ENCODE assay signal across 17 cellular contexts in the genomic region with DNA sequence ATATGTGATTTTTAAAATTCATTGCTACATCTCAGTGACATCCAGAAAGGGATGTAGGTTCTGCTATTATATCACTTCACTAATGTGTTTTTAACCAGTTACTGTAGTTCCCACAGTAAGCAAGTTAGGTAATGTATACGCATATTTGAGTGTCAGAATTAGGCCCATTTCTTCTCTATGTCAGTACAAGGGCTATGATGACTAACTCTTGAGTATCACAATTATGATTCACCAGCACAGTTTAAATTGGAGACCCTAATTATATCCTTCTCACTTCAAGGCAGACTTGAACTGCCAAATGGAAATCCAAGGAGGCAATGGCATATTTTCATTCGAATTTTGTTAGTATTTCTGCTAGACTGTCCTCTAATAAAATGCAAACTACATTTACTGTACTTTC. TPM values are rescaled to one million over a fixed set of nuclear protein-coding genes. Genes with fewer than 3 reads are reported as not detected.
DNase-seq lines count a peak whose midpoint lies in the region; TF ChIP-seq lines count a peak whose summit lies in the region.
"Had no signal": no experiment of that assay in that cellular context is flagged by ENCODE, and none has a peak within 500 bp of the region (broad histone marks: within the 10 kb centered on the region; RNA-seq: fewer than 3 reads in every experiment).

No MANE protein-coding gene starts in this region.

- H3K36me3 ChIP-seq in ACC112 (ENCODE audit: insufficient read depth, low read length) = peaks cover 11% of the 10 kb centered on the region; the same call in 1 of the 2 replicates
- peaks cover 0 to 3% of the 10 kb centered on the region in 2 experiments; a peak in 1 of 3 replicates for H3K36me3 ChIP-seq in HEK293 (ENCODE audit: control insufficient read depth in 2 of 2, insufficient read depth in 1 of 2, low read length in 2 of 2)
- peaks cover 62% of the 10 kb centered on the region for H3K36me3 ChIP-seq in Karpas-422 (ENCODE audit: insufficient read depth, low read length)

- in situ Hi-C loops in astrocyte of the spinal cord (cut with HindIII; ENCODE audit: low sequenced_read_pairs) = no loop called here

- H3K27me3 ChIP-seq in ACC112 (ENCODE audit: insufficient read depth, low read length) (no peaks in the 10 kb centered on the region), Karpas-422 (ENCODE audit: low read length) (no peaks in the 10 kb centered on the region)
- H3K27me3 ChIP-seq: BE2C, gastroesophageal sphincter had no signal

- POLR2A ChIA-PET in HEK293 (lab: Yijun Ruan, JAX) = interaction anchor here (2.0 kb wide), 1 partner anchor 24 kb away, joined by 7 read pairs; a partner anchor contains a TSS

- peak; percentile 47 for DNase-seq in astrocyte of the spinal cord (ENCODE audit: low read depth, low spot score)
- DNase-seq in inferior parietal cortex (ENCODE audit: extremely low spot score) = peak; percentile 21
- no peak for DNase-seq in occipital lobe (lab: John Stamatoyannopoulos, UW)
- no peak for DNase-seq in MV-4-11 (lab: John Stamatoyannopoulos, UW)
- DNase-seq in Karpas-422 = no peak
- no peak for DNase-seq in OCI-M2 (lab: John Stamatoyannopoulos, UW; ENCODE audit: unreplicated experiment)
- DNase-seq: activated CD4-positive, alpha-beta memory T cell treated with anti-CD3 and anti-CD28 coated beads for 36 hours; amygdala; BE2C; dermis blood vessel endothelial cell; DMS79 treated with DMSO at 0.1 percent for 48 hours; kidney; stimulated activated CD4-positive, alpha-beta T cell treated with anti-CD3 and anti-CD28 coated beads, Interleukin-4, amount 100 ng/mL, for 1 hour had no signal

- H3K4me1 ChIP-seq in ACC112 (ENCODE audit: control insufficient read depth, insufficient read depth, low read length, unreplicated experiment) (peaks cover 36% of the 10 kb centered on the region), HEK293 (ENCODE audit: control insufficient read depth, insufficient read depth, low read length) (peaks cover 4% of the 10 kb centered on the region; the same call in 1 of the 2 replicates), Karpas-422 (ENCODE audit: low read length) (no peaks in the 10 kb centered on the region)

- CTCF ChIA-PET in HEK293 (lab: Yijun Ruan, JAX) = interaction anchor here (0.7 kb wide), 1 partner anchor 1342 kb away, joined by 3 read pairs; no protein-coding TSS in a partner anchor

- H3K9ac ChIP-seq in Karpas-422 (ENCODE audit: low read length) = no peak overlapping the region

- H3K4me3 ChIP-seq in ACC112 (ENCODE audit: low read depth, low read length) (peak overlapping the region; percentile 14; the same call in 1 of the 2 replicates), HEK293 (ENCODE audit: low read depth, low read length) (no peak overlapping the region), astrocyte of the spinal cord (ENCODE audit: low read depth, low read length) (no peak overlapping the region), Karpas-422 (ENCODE audit: low read length) (no peak overlapping the region)
- H3K4me3 ChIP-seq: gastroesophageal sphincter, GM12878 had no signal

- H4K20me1 ChIP-seq in Karpas-422 (ENCODE audit: insufficient read depth, low read depth, low read length) = peaks cover 15% of the 10 kb centered on the region; the same call in 1 of the 2 replicates

- H3K4me2 ChIP-seq in Karpas-422 (ENCODE audit: low read depth, low read length, poor library complexity, severe bottlenecking) = no peak overlapping the region

- peaks cover 22% of the 10 kb centered on the region for H3K79me2 ChIP-seq in ACC112 (ENCODE audit: control insufficient read depth, insufficient read depth, low read length, unreplicated experiment)
- peaks cover 95% of the 10 kb centered on the region for H3K79me2 ChIP-seq in Karpas-422 (ENCODE audit: low read length)

- H3K27ac ChIP-seq in ACC112 (ENCODE audit: low read depth, low read length) = peak overlapping the region; percentile 98
- H3K27ac ChIP-seq in HEK293 (ENCODE audit: extremely low read depth, low read depth, low read length) = no peak overlapping the region
- no peak overlapping the region for H3K27ac ChIP-seq in Karpas-422 (ENCODE audit: low read length)

- no peak for TF ChIP-seq CTCF in HEK293 (tag by site-specific recombination; IDR thresholded peaks at IDR 0.05)
- no peak for TF ChIP-seq CTCF in astrocyte of the spinal cord (IDR thresholded peaks at IDR 0.05; ENCODE audit: low read depth, low read length)

- H3K9me3 ChIP-seq in HEK293 (ENCODE audit: control insufficient read depth, insufficient read depth, low read depth, low read length) = no peaks in the 10 kb centered on the region
- H3K9me3 ChIP-seq in Karpas-422 (ENCODE audit: low read length) = no peaks in the 10 kb centered on the region
- H3K9me3 ChIP-seq: BE2C, gastroesophageal sphincter had no signal

- H2AFZ ChIP-seq in ACC112 (ENCODE audit: low read length, unreplicated experiment) (no peak overlapping the region), Karpas-422 (ENCODE audit: low read length) (no peak overlapping the region)

- no peaks in the 10 kb centered on the region for H3K9me2 ChIP-seq in Karpas-422 (replicated peaks; ENCODE audit: insufficient read depth, low read length)

TF ChIP-seq in HEK293, 187 proteins besides CTCF, POLR2A, EP300 and RAD21:
- peak; percentile 85 for TF ChIP-seq SP7 (tag by site-specific recombination; IDR thresholded peaks at IDR 0.05)
- TF ChIP-seq ZNF548 (tag by site-specific recombination; IDR thresholded peaks at IDR 0.05) = no peak

RNA-seq across cellular contexts. Expression of a gene that starts 23.6 kb away (rescaled TPM):
- 85.2 TPM for total RNA-seq in occipital lobe
- total RNA-seq in Karpas-422 (2014; rRNA removed; shearing (Covaris generic); ENCODE audit: low replicate concordance) = 122 and 163 TPM in 2 replicates

RNA-seq across cellular contexts. Expression of a gene that starts 24.0 kb away (rescaled TPM):
- total RNA-seq in occipital lobe = 78.0 TPM
- 25.1 and 34.5 TPM in 2 replicates for total RNA-seq in Karpas-422 (2014; rRNA removed; shearing (Covaris generic); ENCODE audit: low replicate concordance)

Comparison
In these comparisons a context has a peak if more than half of its experiments do, and no peak if none do; other contexts are left out.
1. DNase-seq: peak in astrocyte of the spinal cord (single experiment) and inferior parietal cortex (single experiment); none in occipital lobe (single experiment), MV-4-11 (single experiment), Karpas-422 (single experiment) and OCI-M2 (single experiment).